In genomic region chr5:173016621-173017046, GRCh38 we compare ENCODE assay signal across 8 cellular contexts. TPM values are rescaled to one million over a fixed set of nuclear protein-coding genes. Genes with fewer than 3 reads are reported as not detected.
DNase-seq lines count a peak whose midpoint lies in the region; ATAC-seq and TF ChIP-seq lines count a peak whose summit lies in the region.

No MANE protein-coding gene starts in this region.

- H3K4me1 Mint-ChIP-seq in T-helper 17 cell: peaks cover 42% of the 10 kb centered on the region

- no peaks in the 10 kb centered on the region for H3K36me3 Mint-ChIP-seq in T-helper 17 cell (ENCODE audit: low read depth)

- no peaks in the 10 kb centered on the region for H3K27me3 ChIP-seq in parathyroid adenoma (ENCODE audit: control insufficient read depth, insufficient read depth, low read length)

- H3K27me3 Mint-ChIP-seq in T-helper 17 cell: no peaks in the 10 kb centered on the region

- H3K27ac ChIP-seq in parathyroid adenoma: peak overlapping the region; percentile 77

- H3K4me3 ChIP-seq in fibroblast of villous mesenchyme (ENCODE audit: low read depth, low read length) (no peak overlapping the region), parathyroid adenoma (ENCODE audit: low read depth, low read length) (peak overlapping the region; percentile 11)

- peaks cover 21% of the 10 kb centered on the region for H3K4me1 ChIP-seq in parathyroid adenoma

- peak overlapping the region; percentile 34 for H3K4me2 ChIP-seq in parathyroid adenoma (ENCODE audit: low read length)

- TF ChIP-seq CTCF in fibroblast of villous mesenchyme (IDR thresholded peaks at IDR 0.05; ENCODE audit: insufficient read depth, low read depth, low read length) (no peak), parathyroid adenoma (IDR thresholded peaks at IDR 0.05) (no peak)

- H3K9ac ChIP-seq in parathyroid adenoma: no peak overlapping the region

- H3K27ac Mint-ChIP-seq in T-helper 17 cell: peak overlapping the region; percentile 89

- no peak for ATAC-seq in T-helper 17 cell
- no peak for ATAC-seq in GM21528 (IDR thresholded peaks at IDR 0.05; ENCODE audit: low FRiP score, unreplicated experiment)
- ATAC-seq in GM21619 (IDR thresholded peaks at IDR 0.05; ENCODE audit: unreplicated experiment): no peak

- no peak overlapping the region for H3K4me3 Mint-ChIP-seq in T-helper 17 cell

- no peak overlapping the region for H2AFZ ChIP-seq in parathyroid adenoma

- no peaks in the 10 kb centered on the region for H3K9me3 ChIP-seq in T-helper 17 cell (ENCODE audit: control insufficient read depth, low read length, poor library complexity, severe bottlenecking)
- no peaks in the 10 kb centered on the region for H3K9me3 ChIP-seq in parathyroid adenoma (ENCODE audit: control insufficient read depth, low read length)

- H3K36me3 ChIP-seq in parathyroid adenoma (ENCODE audit: control insufficient read depth, insufficient read depth, low read length): no peaks in the 10 kb centered on the region

- peaks cover 20% of the 10 kb centered on the region for H3K79me2 ChIP-seq in parathyroid adenoma

- DNase-seq in GM04503 (ENCODE audit: low read depth) (peak; percentile 44), T-helper 17 cell (no peak), fibroblast of villous mesenchyme (ENCODE audit: low read depth) (peak; percentile 87), H4 (ENCODE audit: low spot score) (no peak)
- DNase-seq in activated CD4-positive, alpha-beta T cell treated with anti-CD3 and anti-CD28 coated beads, Interleukin-2, amount 50 U/mL, for 48 hours: no peak

RNA-seq across cellular contexts. Expression of gene ATP6V0E1, which starts 33.1 kb away (rescaled TPM):
- 100 to 1,000 TPM; 102 to 104 TPM for total RNA-seq in T-helper 17 cell
- 142 and 177 TPM in 2 replicates for total RNA-seq in fibroblast of villous mesenchyme
- 304 and 321 TPM in 2 replicates for total RNA-seq in H4 (2014; rRNA removed; shearing (Covaris generic))

RNA-seq across cellular contexts. Expression of gene CREBRF, which starts 39.5 kb away (rescaled TPM):
- total RNA-seq in T-helper 17 cell: 100 to 1,000 TPM in 1 of 2 donors, 10 to 100 TPM in 1; 93.8 to 110 TPM
- total RNA-seq in fibroblast of villous mesenchyme: 8.1 and 15.5 TPM in 2 replicates
- total RNA-seq in H4 (2014; rRNA removed; shearing (Covaris generic)): 4.4 and 7.2 TPM in 2 replicates

RNA-seq across cellular contexts. Expression of gene RPL26L1, which starts 57.4 kb away (rescaled TPM):
- total RNA-seq in T-helper 17 cell (10 to 100 TPM; 13.9 to 17.7 TPM), fibroblast of villous mesenchyme (45.1 and 57.9 TPM in 2 replicates)
- total RNA-seq in H4 (2014; rRNA removed; shearing (Covaris generic)): 102 and 152 TPM in 2 replicates

Comparison
In these comparisons a context has a peak if more than half of its experiments do, and no peak if none do; other contexts are left out.
1. DNase-seq: peak in GM04503 (single experiment) and fibroblast of villous mesenchyme (single experiment); none in T-helper 17 cell (0 of 3), activated CD4-positive, alpha-beta T cell treated with anti-CD3 and anti-CD28 coated beads, Interleukin-2, amount 50 U/mL, for 48 hours (0 of 2) and H4 (single experiment).